In the genomic region with DNA sequence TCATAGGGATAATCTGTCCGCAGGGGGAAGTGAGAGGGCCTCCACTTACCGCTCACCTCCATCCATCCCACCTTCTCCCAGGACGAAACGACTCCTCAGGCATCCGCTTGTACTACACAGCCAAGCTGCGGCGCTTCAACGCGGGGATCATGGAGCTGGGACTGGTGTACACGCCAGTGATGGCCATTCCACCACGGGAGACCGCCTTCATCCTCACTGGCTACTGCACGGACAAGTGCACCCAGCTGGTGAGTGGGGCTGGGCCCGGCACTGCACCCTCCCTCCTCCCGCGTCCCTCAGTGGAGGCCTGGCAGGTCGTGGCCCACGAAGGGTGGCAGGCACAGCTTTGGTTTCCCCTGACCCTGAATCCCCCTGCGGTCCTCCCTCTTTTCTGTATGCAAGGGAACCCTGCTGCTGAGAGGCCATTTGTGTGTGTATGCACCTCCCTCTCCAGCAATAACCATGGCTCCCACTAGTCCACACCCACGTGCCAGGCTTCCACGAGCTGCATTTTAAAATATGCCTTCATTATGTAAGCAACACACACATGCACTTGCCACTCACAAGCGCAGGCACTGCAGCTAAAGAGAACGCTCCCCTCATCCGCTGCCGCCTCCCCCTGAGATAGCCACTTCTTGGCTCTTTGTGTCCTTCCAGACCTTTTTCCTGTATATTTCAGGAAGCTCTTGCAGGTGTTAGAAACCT, we compare ENCODE assay signal across 22 cellular contexts. TPM values are rescaled to one million over a fixed set of nuclear protein-coding genes. Genes with fewer than 3 reads are reported as not detected.
"Had no signal": no experiment of that assay in that cellular context is flagged by ENCODE, and none has a peak within 500 bp of the region (broad histone marks: within the 10 kb centered on the region; RNA-seq: fewer than 3 reads in every experiment).

No MANE protein-coding gene starts in this region.

- H3K4me2 ChIP-seq: hepatocyte had no signal

- H3K4me3 Mint-ChIP-seq: central memory CD8-positive, alpha-beta T cell; effector memory CD8-positive, alpha-beta T cell; mesothelial cell of epicardium; natural killer cell; neural crest cell had no signal

- H3K79me2 ChIP-seq: hepatocyte had no signal

- H3K27ac Mint-ChIP-seq: mesothelial cell of epicardium, natural killer cell had no signal

- H3K36me3 Mint-ChIP-seq: mesothelial cell of epicardium, natural killer cell had no signal

- H3K4me1 Mint-ChIP-seq: central memory CD8-positive, alpha-beta T cell; mesothelial cell of epicardium; natural killer cell had no signal

- H2AFZ ChIP-seq: hepatocyte had no signal

- DNase-seq: effector memory CD8-positive, alpha-beta T cell; gastrocnemius medialis; left colon; natural killer cell; psoas muscle; retina; sigmoid colon; stimulated activated CD4-positive, alpha-beta T cell treated with anti-CD3 and anti-CD28 coated beads, Interleukin-2, amount 100 ng/mL, for 24 hours; stomach; substantia nigra had no signal

- H3K9me3 Mint-ChIP-seq: central memory CD8-positive, alpha-beta T cell; effector memory CD8-positive, alpha-beta T cell; mesothelial cell of epicardium; natural killer cell; neural crest cell had no signal

- H3K27me3 ChIP-seq: hepatocyte had no signal

- H3K9me3 ChIP-seq: esophagus muscularis mucosa, gastrocnemius medialis, psoas muscle, sigmoid colon, stomach had no signal

- H3K36me3 ChIP-seq: esophagus muscularis mucosa, gastrocnemius medialis, sigmoid colon, stomach had no signal

- ATAC-seq: effector memory CD8-positive, alpha-beta T cell; gastrocnemius medialis; left colon; natural killer cell; psoas muscle had no signal

- H3K27ac ChIP-seq: epithelial cell of prostate, esophagus muscularis mucosa, gastrocnemius medialis, hepatocyte, psoas muscle, sigmoid colon, skin epidermis, stomach had no signal

- H3K4me1 ChIP-seq: esophagus muscularis mucosa, gastrocnemius medialis, psoas muscle, sigmoid colon, stomach had no signal

- H3K4me3 ChIP-seq: esophagus muscularis mucosa, gastrocnemius medialis, hepatocyte, psoas muscle, sigmoid colon, skin epidermis, stomach had no signal

RNA-seq across cellular contexts. Expression of gene DBH, which starts 11.8 kb away (rescaled TPM):
- total RNA-seq: fibroblast of villous mesenchyme, gastrocnemius medialis, hepatocyte, kidney epithelial cell, left colon, mesothelial cell of epicardium, natural killer cell, sigmoid colon had no signal

RNA-seq across cellular contexts. Expression of gene FAM163B, which starts 38.7 kb away (rescaled TPM):
- total RNA-seq: esophagus muscularis mucosa, fibroblast of villous mesenchyme, gastrocnemius medialis, kidney epithelial cell, lower leg skin, myocyte, natural killer cell, neural crest cell, omental fat pad, psoas muscle, stomach had no signal
- polyA plus RNA-seq: psoas muscle, stomach had no signal
